ENCODE assay signal across 14 cellular contexts in the genomic region with DNA sequence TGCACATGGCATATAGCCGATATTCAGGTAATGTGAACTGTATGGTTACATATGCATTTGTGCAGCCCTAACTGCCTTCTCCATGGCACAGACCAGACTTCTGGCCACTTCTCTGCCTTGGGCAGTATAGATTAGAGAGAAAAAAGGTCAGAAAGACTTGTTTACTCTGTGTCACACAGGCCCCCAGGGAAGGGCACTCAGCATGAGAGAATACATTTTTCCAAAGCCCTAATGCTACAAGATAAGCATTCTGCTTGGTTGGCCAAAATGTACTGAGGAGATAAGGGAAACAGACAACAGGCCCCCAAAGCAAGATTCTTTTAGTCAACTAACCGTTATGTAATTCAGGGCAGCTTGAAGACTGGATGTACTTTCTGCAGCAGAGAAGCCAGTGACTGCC.
A peak's percentile ranks its signal among the peaks of the same experiment; 100 is the strongest.
DNase-seq lines count a peak whose midpoint lies in the region; ATAC-seq and TF ChIP-seq lines count a peak whose summit lies in the region.
"Had no signal": no experiment of that assay in that cellular context is flagged by ENCODE, and none has a peak within 500 bp of the region (broad histone marks: within the 10 kb centered on the region; RNA-seq: fewer than 3 reads in every experiment).

No MANE protein-coding gene starts in this region.

- ATAC-seq in SK-N-SH treated with all-trans-retinoic acid at 6 μM for 48 hours: peak; percentile 61; the same call in 1 of the 3 replicates

- DNase-seq in OCI-M1 (lab: John Stamatoyannopoulos, UW) (peak; percentile 88), islet precursor cell (peak; percentile 78), retina (peak; percentile 51), foreskin melanocyte (no peak), NCI-H146 treated with DMSO at 0.1 percent for 48 hours (lab: John Stamatoyannopoulos, UW; ENCODE audit: unreplicated experiment) (no peak), NCI-H2107 treated with DMSO at 0.1 percent for 48 hours (lab: John Stamatoyannopoulos, UW; ENCODE audit: unreplicated experiment) (no peak)
- DNase-seq: ACHN; CD4-positive, alpha-beta T cell; DMS153; DMS79; GF-D8; GOT3; H9 had no signal

TF ChIP-seq in SK-N-SH treated with all-trans-retinoic acid at 6 μM for 48 hours, 23 proteins besides CTCF, POLR2A, EP300 and RAD21:
- TF ChIP-seq, protein P1, sequence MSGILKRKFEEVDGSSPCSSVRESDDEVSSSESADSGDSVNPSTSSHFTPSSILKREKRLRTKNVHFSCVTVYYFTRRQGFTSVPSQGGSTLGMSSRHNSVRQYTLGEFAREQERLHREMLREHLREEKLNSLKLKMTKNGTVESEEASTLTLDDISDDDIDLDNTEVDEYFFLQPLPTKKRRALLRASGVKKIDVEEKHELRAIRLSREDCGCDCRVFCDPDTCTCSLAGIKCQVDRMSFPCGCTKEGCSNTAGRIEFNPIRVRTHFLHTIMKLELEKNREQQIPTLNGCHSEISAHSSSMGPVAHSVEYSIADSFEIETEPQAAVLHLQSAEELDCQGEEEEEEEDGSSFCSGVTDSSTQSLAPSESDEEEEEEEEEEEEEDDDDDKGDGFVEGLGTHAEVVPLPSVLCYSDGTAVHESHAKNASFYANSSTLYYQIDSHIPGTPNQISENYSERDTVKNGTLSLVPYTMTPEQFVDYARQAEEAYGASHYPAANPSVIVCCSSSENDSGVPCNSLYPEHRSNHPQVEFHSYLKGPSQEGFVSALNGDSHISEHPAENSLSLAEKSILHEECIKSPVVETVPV (CRISPR knock-in tag; IDR thresholded peaks at IDR 0.05): 0 out of 2 replicates have a peak, but pooled peaks have one; percentile 36
- TF ChIP-seq, protein P2, sequence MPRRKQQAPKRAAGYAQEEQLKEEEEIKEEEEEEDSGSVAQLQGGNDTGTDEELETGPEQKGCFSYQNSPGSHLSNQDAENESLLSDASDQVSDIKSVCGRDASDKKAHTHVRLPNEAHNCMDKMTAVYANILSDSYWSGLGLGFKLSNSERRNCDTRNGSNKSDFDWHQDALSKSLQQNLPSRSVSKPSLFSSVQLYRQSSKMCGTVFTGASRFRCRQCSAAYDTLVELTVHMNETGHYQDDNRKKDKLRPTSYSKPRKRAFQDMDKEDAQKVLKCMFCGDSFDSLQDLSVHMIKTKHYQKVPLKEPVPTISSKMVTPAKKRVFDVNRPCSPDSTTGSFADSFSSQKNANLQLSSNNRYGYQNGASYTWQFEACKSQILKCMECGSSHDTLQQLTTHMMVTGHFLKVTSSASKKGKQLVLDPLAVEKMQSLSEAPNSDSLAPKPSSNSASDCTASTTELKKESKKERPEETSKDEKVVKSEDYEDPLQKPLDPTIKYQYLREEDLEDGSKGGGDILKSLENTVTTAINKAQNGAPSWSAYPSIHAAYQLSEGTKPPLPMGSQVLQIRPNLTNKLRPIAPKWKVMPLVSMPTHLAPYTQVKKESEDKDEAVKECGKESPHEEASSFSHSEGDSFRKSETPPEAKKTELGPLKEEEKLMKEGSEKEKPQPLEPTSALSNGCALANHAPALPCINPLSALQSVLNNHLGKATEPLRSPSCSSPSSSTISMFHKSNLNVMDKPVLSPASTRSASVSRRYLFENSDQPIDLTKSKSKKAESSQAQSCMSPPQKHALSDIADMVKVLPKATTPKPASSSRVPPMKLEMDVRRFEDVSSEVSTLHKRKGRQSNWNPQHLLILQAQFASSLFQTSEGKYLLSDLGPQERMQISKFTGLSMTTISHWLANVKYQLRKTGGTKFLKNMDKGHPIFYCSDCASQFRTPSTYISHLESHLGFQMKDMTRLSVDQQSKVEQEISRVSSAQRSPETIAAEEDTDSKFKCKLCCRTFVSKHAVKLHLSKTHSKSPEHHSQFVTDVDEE (CRISPR knock-in tag; IDR thresholded peaks at IDR 0.05): peak; percentile 85; the same call in 1 of the 2 replicates
- TF ChIP-seq ZNF8 (CRISPR knock-in tag; IDR thresholded peaks at IDR 0.05) (no peak), CSDC2 (CRISPR knock-in tag; IDR thresholded peaks at IDR 0.05) (no peak), TCF4 (CRISPR knock-in tag; IDR thresholded peaks at IDR 0.05; ENCODE audit: borderline replicate concordance) (peak; percentile 88)

Comparison
In these comparisons a context has a peak if more than half of its experiments do, and no peak if none do; other contexts are left out.
1. DNase-seq: peak in OCI-M1 (single experiment), islet precursor cell (single experiment) and retina (single experiment); none in foreskin melanocyte (single experiment), NCI-H146 treated with DMSO at 0.1 percent for 48 hours (single experiment) and NCI-H2107 treated with DMSO at 0.1 percent for 48 hours (single experiment).